In genomic region chr11:4606231-4607015, GRCh38 we compare ENCODE assay signal across 8 cellular contexts. TPM values are rescaled to one million over a fixed set of nuclear protein-coding genes. Genes with fewer than 3 reads are reported as not detected.
DNase-seq lines count a peak whose midpoint lies in the region; ATAC-seq and TF ChIP-seq lines count a peak whose summit lies in the region.

No MANE protein-coding gene starts in this region.

- ATAC-seq in activated T-helper 17 cell treated with anti-CD3 and anti-CD28 coated beads, Interleukin-2, amount 50 U/mL, for 72 hours (replicated peaks), result no peak

- DNase-seq in left ventricle myocardium inferior (no peak), right atrium auricular region (ENCODE audit: low spot score) (no peak), kidney glomerular epithelial cell (lab: John Stamatoyannopoulos, UW) (peak; percentile 20), vagina (ENCODE audit: extremely low spot score in 2 of 2) (no peak), DMS 273 (lab: John Stamatoyannopoulos, UW; ENCODE audit: unreplicated experiment) (no peak)
- DNase-seq in activated CD4-positive, alpha-beta T cell treated with anti-CD3 and anti-CD28 coated beads, Interleukin-2, amount 50 U/mL, for 48 hours, result no peak
- DNase-seq in stimulated activated CD4-positive, alpha-beta T cell treated with anti-CD3 and anti-CD28 coated beads, Interleukin-1b, Interleukin-23, amount 100 ng/mL, for 48 hours, result no peak

- TF ChIP-seq CTCF in left ventricle myocardium inferior (IDR thresholded peaks at IDR 0.05; ENCODE audit: borderline replicate concordance) (no peak), right atrium auricular region (IDR thresholded peaks at IDR 0.05) (no peak), vagina (IDR thresholded peaks at IDR 0.05) (no peak)

- intact Hi-C loops in left ventricle myocardium inferior (cut with micrococcal nuclease) (no loop called here), vagina (cut with DNase I) (no loop called here)

- H3K9me3 ChIP-seq in left ventricle myocardium inferior (replicated peaks) (no peaks in the 10 kb centered on the region), right atrium auricular region (no peaks in the 10 kb centered on the region), vagina (no peaks in the 10 kb centered on the region)

- peak overlapping the region; percentile 87 for H3K4me3 Mint-ChIP-seq in activated T-helper 17 cell treated with anti-CD3 and anti-CD28 coated beads, Interleukin-2, amount 50 U/mL, for 72 hours

- H3K4me1 ChIP-seq in left ventricle myocardium inferior (peaks cover 38% of the 10 kb centered on the region), right atrium auricular region (peaks cover 0 to 18% of the 10 kb centered on the region in 2 donors), vagina (peaks cover 20% of the 10 kb centered on the region)

- H3K27ac ChIP-seq in left ventricle myocardium inferior (replicated peaks) (peak overlapping the region; percentile 96), right atrium auricular region (no peak overlapping the region), vagina (peak overlapping the region; percentile 80)

- H3K4me1 Mint-ChIP-seq in activated T-helper 17 cell treated with anti-CD3 and anti-CD28 coated beads, Interleukin-2, amount 50 U/mL, for 72 hours, result peaks cover 27% of the 10 kb centered on the region

- H3K27me3 ChIP-seq in left ventricle myocardium inferior (ENCODE audit: low read depth) (no peaks in the 10 kb centered on the region), right atrium auricular region (no peaks in the 10 kb centered on the region), vagina (no peaks in the 10 kb centered on the region)

- no peaks in the 10 kb centered on the region for H3K9me3 Mint-ChIP-seq in activated T-helper 17 cell treated with anti-CD3 and anti-CD28 coated beads, Interleukin-2, amount 50 U/mL, for 72 hours

- H3K36me3 ChIP-seq in left ventricle myocardium inferior (peaks cover 41% of the 10 kb centered on the region), right atrium auricular region (peaks cover 27% of the 10 kb centered on the region), vagina (peaks cover 0 to 35% of the 10 kb centered on the region in 2 donors)

- H3K27me3 Mint-ChIP-seq in activated T-helper 17 cell treated with anti-CD3 and anti-CD28 coated beads, Interleukin-2, amount 50 U/mL, for 72 hours, result no peaks in the 10 kb centered on the region

- TF ChIP-seq POLR2A in vagina (IDR thresholded peaks at IDR 0.05), result no peak

- no peak overlapping the region for H3K27ac Mint-ChIP-seq in activated T-helper 17 cell treated with anti-CD3 and anti-CD28 coated beads, Interleukin-2, amount 50 U/mL, for 72 hours

- H3K4me3 ChIP-seq in left ventricle myocardium inferior, result peak overlapping the region; percentile 85
- H3K4me3 ChIP-seq in right atrium auricular region, result peak overlapping the region in 1 of 2 donors; percentile 70
- H3K4me3 ChIP-seq in vagina, result peak overlapping the region; percentile 65 to 73

- peaks cover 32% of the 10 kb centered on the region for H3K36me3 Mint-ChIP-seq in activated T-helper 17 cell treated with anti-CD3 and anti-CD28 coated beads, Interleukin-2, amount 50 U/mL, for 72 hours (ENCODE audit: low read depth)

RNA-seq across cellular contexts. Expression of gene TRIM68, which starts 1.6 kb away (rescaled TPM):
- total RNA-seq in left ventricle myocardium inferior, result 10.6 TPM
- 1 to 10 TPM; 7.5 to 9.6 TPM for total RNA-seq in right atrium auricular region
- total RNA-seq in activated T-helper 17 cell treated with anti-CD3 and anti-CD28 coated beads, Interleukin-2, amount 50 U/mL, for 72 hours, result 1 to 10 TPM; 5.3 to 7.9 TPM
- total RNA-seq in vagina, result 9.6 TPM

RNA-seq across cellular contexts. Expression of gene OR52I1, which starts 12.6 kb away (rescaled TPM):
- total RNA-seq in left ventricle myocardium inferior (not detected), right atrium auricular region (not detected), vagina (not detected)
- under 1 TPM in 1 of 2 donors, not detected in 1; 0.13 TPM for total RNA-seq in activated T-helper 17 cell treated with anti-CD3 and anti-CD28 coated beads, Interleukin-2, amount 50 U/mL, for 72 hours

RNA-seq across cellular contexts. Expression of gene OR52I2, which starts 24.9 kb away (rescaled TPM):
- total RNA-seq in left ventricle myocardium inferior, result not detected
- not detected for total RNA-seq in right atrium auricular region
- total RNA-seq in activated T-helper 17 cell treated with anti-CD3 and anti-CD28 coated beads, Interleukin-2, amount 50 U/mL, for 72 hours, result not detected
- not detected for total RNA-seq in vagina

RNA-seq across cellular contexts. Expression of gene OR51D1, which starts 30.9 kb away (rescaled TPM):
- total RNA-seq in left ventricle myocardium inferior, result not detected
- not detected for total RNA-seq in right atrium auricular region
- not detected for total RNA-seq in activated T-helper 17 cell treated with anti-CD3 and anti-CD28 coated beads, Interleukin-2, amount 50 U/mL, for 72 hours
- not detected for total RNA-seq in vagina

RNA-seq across cellular contexts. Expression of gene OR51E1, which starts 37.4 kb away (rescaled TPM):
- 1.3 TPM for total RNA-seq in left ventricle myocardium inferior
- 1 to 10 TPM in 1 of 2 donors, under 1 TPM in 1; 0.12 to 1.3 TPM for total RNA-seq in right atrium auricular region
- not detected for total RNA-seq in activated T-helper 17 cell treated with anti-CD3 and anti-CD28 coated beads, Interleukin-2, amount 50 U/mL, for 72 hours
- total RNA-seq in vagina, result 0.25 TPM

Comparison
In these comparisons a context has a peak if more than half of its experiments do, and no peak if none do; other contexts are left out.
1. H3K27ac ChIP-seq: peak in left ventricle myocardium inferior (single experiment) and vagina (single experiment); none in right atrium auricular region (0 of 2).